ENCODE assay signal across 7 cellular contexts in genomic region chr6:116268589-116269293, GRCh38. TPM values are rescaled to one million over a fixed set of nuclear protein-coding genes. Genes with fewer than 3 reads are reported as not detected.
DNase-seq lines count a peak whose midpoint lies in the region; ATAC-seq, FAIRE-seq and TF ChIP-seq lines count a peak whose summit lies in the region.

No MANE protein-coding gene starts in this region.

- no peaks in the 10 kb centered on the region for H3K27me3 Mint-ChIP-seq in activated CD4-positive, alpha-beta T cell treated with anti-CD3 and anti-CD28 coated beads, Interleukin-2, amount 10 ng/mL, durations not matched to agents 24 days and 14 days

- intact Hi-C loops in left lung (cut with DNase I), result no loop called here
- intact Hi-C loops in activated CD4-positive, alpha-beta T cell treated with anti-CD3 and anti-CD28 coated beads, Interleukin-2, amount 10 ng/mL, durations not matched to agents 24 days and 14 days (cut with micrococcal nuclease), result loop anchor here (1.0 to 2.0 kb wide), 2 partner anchors 11 to 14 kb away; partner anchors contain the start of genes TSPYL1 and TSPYL4

- peaks cover 8% of the 10 kb centered on the region for H3K4me1 Mint-ChIP-seq in activated CD4-positive, alpha-beta T cell treated with anti-CD3 and anti-CD28 coated beads, Interleukin-2, amount 10 ng/mL, durations not matched to agents 24 days and 14 days

- H3K27me3 ChIP-seq in left lung, result no peaks in the 10 kb centered on the region

- H3K4me3 ChIP-seq in left lung, result no peak overlapping the region

- no peaks in the 10 kb centered on the region for H3K9me3 ChIP-seq in left lung

- no peak overlapping the region for H3K27ac Mint-ChIP-seq in activated CD4-positive, alpha-beta T cell treated with anti-CD3 and anti-CD28 coated beads, Interleukin-2, amount 10 ng/mL, durations not matched to agents 24 days and 14 days

- no peak overlapping the region for H3K4me3 Mint-ChIP-seq in activated CD4-positive, alpha-beta T cell treated with anti-CD3 and anti-CD28 coated beads, Interleukin-2, amount 10 ng/mL, durations not matched to agents 24 days and 14 days

- H3K27ac ChIP-seq in left lung, result no peak overlapping the region

- H3K36me3 Mint-ChIP-seq in activated CD4-positive, alpha-beta T cell treated with anti-CD3 and anti-CD28 coated beads, Interleukin-2, amount 10 ng/mL, durations not matched to agents 24 days and 14 days (ENCODE audit: low read depth), result peaks cover 12% of the 10 kb centered on the region

- peaks cover 0 to 16% of the 10 kb centered on the region in 2 donors for H3K36me3 ChIP-seq in left lung

- peaks cover 4% of the 10 kb centered on the region for H3K9me3 Mint-ChIP-seq in activated CD4-positive, alpha-beta T cell treated with anti-CD3 and anti-CD28 coated beads, Interleukin-2, amount 10 ng/mL, durations not matched to agents 24 days and 14 days

- TF ChIP-seq CTCF in left lung (IDR thresholded peaks at IDR 0.05), result peak; percentile 62 to 77

- peaks cover 0 to 6% of the 10 kb centered on the region in 2 donors for H3K4me1 ChIP-seq in left lung

- peak; percentile 46 for DNase-seq in GM04504 (ENCODE audit: low read depth)
- DNase-seq in HTR-8/SVneo (ENCODE audit: insufficient read length, low spot score), result peak; percentile 69
- DNase-seq in NOMO-1 treated with dmso at 0.1 percent for 144 hours (lab: John Stamatoyannopoulos, UW; ENCODE audit: unreplicated experiment), result peak; percentile 53
- DNase-seq in central memory CD4-positive, alpha-beta T cell, result peak; percentile 56
- DNase-seq in left lung, result no peak
- no peak for DNase-seq in activated CD4-positive, alpha-beta T cell treated with anti-CD3 and anti-CD28 coated beads, Interleukin-2, amount 10 ng/mL, durations not matched to agents 24 days and 14 days

- peak; percentile 96 for ATAC-seq in GM21529 (IDR thresholded peaks at IDR 0.05; ENCODE audit: unreplicated experiment)
- ATAC-seq in left lung, result peak; percentile 96

- peak; percentile 72 for FAIRE-seq in HTR-8/SVneo (lab: Jason Lieb, UNC)

RNA-seq across cellular contexts. Expression of gene TSPYL1, which starts 11.0 kb away (rescaled TPM):
- 10 to 100 TPM; 61.9 to 89.3 TPM for total RNA-seq in left lung
- total RNA-seq in activated CD4-positive, alpha-beta T cell treated with anti-CD3 and anti-CD28 coated beads, Interleukin-2, amount 10 ng/mL, durations not matched to agents 24 days and 14 days, result 39.1 and 41.2 TPM in 2 replicates

RNA-seq across cellular contexts. Expression of gene TSPYL4, which starts 14.9 kb away (rescaled TPM):
- total RNA-seq in left lung, result 10 to 100 TPM; 10.2 to 17.6 TPM
- 22.1 and 22.2 TPM in 2 replicates for total RNA-seq in activated CD4-positive, alpha-beta T cell treated with anti-CD3 and anti-CD28 coated beads, Interleukin-2, amount 10 ng/mL, durations not matched to agents 24 days and 14 days

Comparison
In these comparisons a context has a peak if more than half of its experiments do, and no peak if none do; other contexts are left out.
1. DNase-seq: peak in GM04504 (single experiment), HTR-8/SVneo (single experiment), NOMO-1 treated with dmso at 0.1 percent for 144 hours (single experiment) and central memory CD4-positive, alpha-beta T cell (single experiment); none in left lung (0 of 2) and activated CD4-positive, alpha-beta T cell treated with anti-CD3 and anti-CD28 coated beads, Interleukin-2, amount 10 ng/mL, durations not matched to agents 24 days and 14 days (single experiment).